Comparison of ENCODE assay signal across 12 cellular contexts in genomic region chr15:64013179-64014043, GRCh38. TPM values are rescaled to one million over a fixed set of nuclear protein-coding genes. Genes with fewer than 3 reads are reported as not detected.
DNase-seq lines count a peak whose midpoint lies in the region; ATAC-seq and TF ChIP-seq lines count a peak whose summit lies in the region.
"Had no signal": no experiment of that assay in that cellular context is flagged by ENCODE, and none has a peak within 500 bp of the region (broad histone marks: within the 10 kb centered on the region; RNA-seq: fewer than 3 reads in every experiment).

No MANE protein-coding gene starts in this region.

- H4K8ac ChIP-seq in mesenchymal stem cell (ENCODE audit: low read length) = no peak overlapping the region

- H3K27ac ChIP-seq in right atrium auricular region (peak overlapping the region; percentile 80 to 88), mesenchymal stem cell (ENCODE audit: low read length, poor library complexity, severe bottlenecking) (no peak overlapping the region), upper lobe of right lung (peak overlapping the region; percentile 33)
- H3K27ac ChIP-seq: cardiac muscle cell had no signal

- POLR2A ChIA-PET in activated CD4-positive, alpha-beta memory T cell treated with anti-CD3 and anti-CD28 coated beads for 36 hours (lab: Charles Lee) = interaction anchor here (1.0 kb wide), 1 partner anchor 27 kb away, joined by 3 read pairs; no protein-coding TSS in a partner anchor

- H3K9me3 Mint-ChIP-seq in activated CD4-positive, alpha-beta memory T cell treated with anti-CD3 and anti-CD28 coated beads for 36 hours = no peaks in the 10 kb centered on the region
- H3K9me3 Mint-ChIP-seq in progenitor cell of endocrine pancreas (ENCODE audit: low read depth) = no peaks in the 10 kb centered on the region
- H3K9me3 Mint-ChIP-seq: activated B cell treated with CpG ODN at 0.5 μM for 24 hours had no signal

- no peak overlapping the region for H4K91ac ChIP-seq in mesenchymal stem cell (ENCODE audit: low read length)

- H2BK120ac ChIP-seq in mesenchymal stem cell (ENCODE audit: low read depth, low read length) = no peak overlapping the region

- H3K27me3 ChIP-seq in right atrium auricular region = no peaks in the 10 kb centered on the region
- peaks cover 0 to 3% of the 10 kb centered on the region in 2 experiments for H3K27me3 ChIP-seq in mesenchymal stem cell (ENCODE audit: control insufficient read depth in 1 of 2, insufficient read depth in 1 of 2, low read length in 2 of 2)
- H3K27me3 ChIP-seq in upper lobe of right lung = no peaks in the 10 kb centered on the region
- H3K27me3 ChIP-seq: cardiac muscle cell had no signal

- no peaks in the 10 kb centered on the region for H3K36me3 ChIP-seq in right atrium auricular region
- no peaks in the 10 kb centered on the region for H3K36me3 ChIP-seq in mesenchymal stem cell (ENCODE audit: control insufficient read depth in 1 of 2, insufficient read depth in 2 of 2, low read depth in 1 of 2, low read length in 2 of 2)
- H3K36me3 ChIP-seq in upper lobe of right lung = no peaks in the 10 kb centered on the region
- H3K36me3 ChIP-seq: cardiac muscle cell had no signal

- no peak overlapping the region for H3K27ac Mint-ChIP-seq in activated CD4-positive, alpha-beta memory T cell treated with anti-CD3 and anti-CD28 coated beads for 36 hours
- H3K27ac Mint-ChIP-seq in progenitor cell of endocrine pancreas = no peak overlapping the region
- H3K27ac Mint-ChIP-seq: activated B cell treated with CpG ODN at 0.5 μM for 24 hours had no signal

- H3K4ac ChIP-seq in mesenchymal stem cell (ENCODE audit: low read depth in 1 of 2, low read length in 2 of 2) = no peak overlapping the region

- H3K4me2 ChIP-seq in mesenchymal stem cell (ENCODE audit: low read length, poor library complexity, severe bottlenecking) = no peak overlapping the region

- no peak overlapping the region for H3K4me3 ChIP-seq in right atrium auricular region
- H3K4me3 ChIP-seq in mesenchymal stem cell (ENCODE audit: insufficient read depth in 1 of 2, low read depth in 1 of 2, low read length in 2 of 2) = peak overlapping the region in 1 of 2 experiments; percentile 10
- no peak overlapping the region for H3K4me3 ChIP-seq in upper lobe of right lung
- H3K4me3 ChIP-seq: cardiac muscle cell had no signal

- peaks cover 0 to 67% of the 10 kb centered on the region in 2 donors for H3K4me1 ChIP-seq in right atrium auricular region
- H3K4me1 ChIP-seq in mesenchymal stem cell (ENCODE audit: control insufficient read depth, insufficient read depth, low read depth, low read length) = peaks cover 18% of the 10 kb centered on the region
- peaks cover 49% of the 10 kb centered on the region for H3K4me1 ChIP-seq in upper lobe of right lung

- H3K27me3 Mint-ChIP-seq in activated CD4-positive, alpha-beta memory T cell treated with anti-CD3 and anti-CD28 coated beads for 36 hours = no peaks in the 10 kb centered on the region
- peaks cover 6% of the 10 kb centered on the region for H3K27me3 Mint-ChIP-seq in progenitor cell of endocrine pancreas
- H3K27me3 Mint-ChIP-seq: activated B cell treated with CpG ODN at 0.5 μM for 24 hours had no signal

- no peak overlapping the region for H2BK15ac ChIP-seq in mesenchymal stem cell (ENCODE audit: low read depth, poor library complexity, severe bottlenecking)

- intact Hi-C loops in Right ventricle myocardium superior (cut with DNase I) (no loop called here), upper lobe of right lung (cut with DNase I) (no loop called here)
- intact Hi-C loops in activated CD4-positive, alpha-beta memory T cell treated with anti-CD3 and anti-CD28 coated beads for 36 hours (cut with micrococcal nuclease) = loop anchor here (1.0 to 5.0 kb wide), 2 partner anchors 27 to 66 kb away; no protein-coding TSS in a partner anchor

- H3K18ac ChIP-seq in mesenchymal stem cell (ENCODE audit: low read depth in 1 of 2, low read length in 2 of 2) = no peak overlapping the region

- H3K4me3 Mint-ChIP-seq in activated CD4-positive, alpha-beta memory T cell treated with anti-CD3 and anti-CD28 coated beads for 36 hours = no peak overlapping the region
- H3K4me3 Mint-ChIP-seq in progenitor cell of endocrine pancreas (ENCODE audit: low read depth) = no peak overlapping the region
- H3K4me3 Mint-ChIP-seq: activated B cell treated with CpG ODN at 0.5 μM for 24 hours had no signal

- no peak overlapping the region for H2BK5ac ChIP-seq in mesenchymal stem cell (ENCODE audit: low read depth, low read length, poor library complexity, severe bottlenecking)

- H3K9me3 ChIP-seq in right atrium auricular region (no peaks in the 10 kb centered on the region), mesenchymal stem cell (ENCODE audit: control insufficient read depth, low read length) (no peaks in the 10 kb centered on the region), upper lobe of right lung (no peaks in the 10 kb centered on the region)

- no peak overlapping the region for H3K14ac ChIP-seq in mesenchymal stem cell (ENCODE audit: low read length in 2 of 2)

- H2AK5ac ChIP-seq in mesenchymal stem cell (ENCODE audit: low read length, severe bottlenecking) = no peak overlapping the region

- H3K4me1 Mint-ChIP-seq in activated CD4-positive, alpha-beta memory T cell treated with anti-CD3 and anti-CD28 coated beads for 36 hours (ENCODE audit: low read depth) = peaks cover 39% of the 10 kb centered on the region
- no peaks in the 10 kb centered on the region for H3K4me1 Mint-ChIP-seq in progenitor cell of endocrine pancreas (ENCODE audit: low read depth)

- H3K79me1 ChIP-seq in mesenchymal stem cell (replicated peaks; ENCODE audit: low read length, poor library complexity, severe bottlenecking) = peaks cover under 1% of the 10 kb centered on the region

- H3K36me3 Mint-ChIP-seq in activated CD4-positive, alpha-beta memory T cell treated with anti-CD3 and anti-CD28 coated beads for 36 hours = no peaks in the 10 kb centered on the region
- no peaks in the 10 kb centered on the region for H3K36me3 Mint-ChIP-seq in progenitor cell of endocrine pancreas (ENCODE audit: insufficient read depth)

- H3K9ac ChIP-seq in mesenchymal stem cell (ENCODE audit: low read length) = peak overlapping the region; percentile 34

- no peak overlapping the region for H3K23ac ChIP-seq in mesenchymal stem cell (ENCODE audit: low read length in 2 of 2)

- ATAC-seq in Right ventricle myocardium superior (ENCODE audit: poor library complexity) = no peak
- peak; percentile 25 for ATAC-seq in upper lobe of right lung
- no peak for ATAC-seq in HG03159 (IDR thresholded peaks at IDR 0.05; ENCODE audit: unreplicated experiment)

- no peak overlapping the region for H2BK12ac ChIP-seq in mesenchymal stem cell (ENCODE audit: low read length in 2 of 2)

- CTCF ChIA-PET in activated CD4-positive, alpha-beta memory T cell treated with anti-CD3 and anti-CD28 coated beads for 36 hours (lab: Charles Lee) = interaction anchor here (1.2 to 1.5 kb wide), 2 partner anchors 43 to 68 kb away, joined by 3 to 7 read pairs; no protein-coding TSS in a partner anchor

- WGBS in mesenchymal stem cell = 77% methylated on average over 3 of the region's 3 CpGs

- H2AFZ ChIP-seq in mesenchymal stem cell (ENCODE audit: low read depth, low read length) = no peak overlapping the region

- DNase-seq in right atrium auricular region (ENCODE audit: low spot score) (no peak), Right ventricle myocardium superior (no peak), mesenchymal stem cell (peak; percentile 19), upper lobe of right lung (no peak), middle frontal gyrus (ENCODE audit: extremely low spot score, low spot score) (no peak), progenitor cell of endocrine pancreas (ENCODE audit: low spot score, unreplicated experiment) (no peak)
- peak; percentile 51 for DNase-seq in activated CD4-positive, alpha-beta memory T cell treated with anti-CD3 and anti-CD28 coated beads for 36 hours
- DNase-seq: activated B cell treated with CpG ODN at 0.5 μM for 24 hours, DMS153, NCI-H510A treated with DMSO at 0.1 percent for 48 hours had no signal

- TF ChIP-seq CTCF in right atrium auricular region (IDR thresholded peaks at IDR 0.05) (no peak), upper lobe of right lung (IDR thresholded peaks at IDR 0.05) (no peak), progenitor cell of endocrine pancreas (IDR thresholded peaks at IDR 0.05; ENCODE audit: unreplicated experiment) (no peak)

RNA-seq across cellular contexts. Expression of gene DAPK2, which starts 32.9 kb away (rescaled TPM):
- 10 to 100 TPM; 28.8 to 57.6 TPM for total RNA-seq in right atrium auricular region
- total RNA-seq in Right ventricle myocardium superior = 48.2 TPM
- under 1 TPM; 0.81 to 0.87 TPM for total RNA-seq in activated CD4-positive, alpha-beta memory T cell treated with anti-CD3 and anti-CD28 coated beads for 36 hours
- 0.10 TPM for polyA plus RNA-seq in mesenchymal stem cell (2013, experiment 1 of 2)
- 0.12 TPM for polyA plus RNA-seq in mesenchymal stem cell (2013, experiment 2 of 2)
- total RNA-seq in upper lobe of right lung = 73.3 TPM
- total RNA-seq in progenitor cell of endocrine pancreas = 2.0 and 3.2 TPM in 2 replicates

Comparison
In these comparisons a context has a peak if more than half of its experiments do, and no peak if none do; other contexts are left out.
1. DNase-seq: peak in activated CD4-positive, alpha-beta memory T cell treated with anti-CD3 and anti-CD28 coated beads for 36 hours (single experiment) and mesenchymal stem cell (single experiment); none in right atrium auricular region (single experiment), Right ventricle myocardium superior (single experiment), upper lobe of right lung (single experiment), middle frontal gyrus (single experiment) and progenitor cell of endocrine pancreas (single experiment).